33 cellular contexts compared by ENCODE assay signal in the genomic region with DNA sequence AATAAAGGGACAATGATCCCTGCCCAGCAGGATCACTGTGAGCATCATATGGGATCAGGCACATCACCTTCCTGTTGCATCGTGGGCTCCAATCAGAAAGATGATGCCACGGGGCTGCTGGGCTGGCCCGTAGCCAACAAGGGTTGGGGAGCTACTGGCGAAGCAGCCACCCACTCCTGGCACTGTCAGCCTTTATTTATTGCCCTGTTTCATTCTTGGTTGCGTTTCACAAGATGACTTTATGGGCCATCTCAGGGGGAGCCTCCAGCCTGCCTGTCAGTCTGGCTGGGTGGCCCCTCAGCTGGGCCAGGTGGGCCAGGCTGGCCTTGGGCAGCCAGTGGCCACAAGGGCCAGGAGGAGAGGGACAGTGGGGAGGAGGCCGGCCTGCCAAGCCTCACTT. TPM values are rescaled to one million over a fixed set of nuclear protein-coding genes. Genes with fewer than 3 reads are reported as not detected.
A peak's percentile ranks its signal among the peaks of the same experiment; 100 is the strongest.
DNase-seq lines count a peak whose midpoint lies in the region; ATAC-seq and TF ChIP-seq lines count a peak whose summit lies in the region.
"Had no signal": no experiment of that assay in that cellular context is flagged by ENCODE, and none has a peak within 500 bp of the region (broad histone marks: within the 10 kb centered on the region; RNA-seq: fewer than 3 reads in every experiment).

No MANE protein-coding gene starts in this region.

- H3K36me3 Mint-ChIP-seq in activated CD4-positive, alpha-beta T cell treated with anti-CD3 and anti-CD28 coated beads for 36 hours (ENCODE audit: low read depth), result no peaks in the 10 kb centered on the region
- no peaks in the 10 kb centered on the region for H3K36me3 Mint-ChIP-seq in T-helper 2 cell treated with Interferon-gamma antibody and Interleukin-4, amounts not matched to agents 5 μg/mL and 100 μg/mL, for 36 hours (ENCODE audit: low read depth)
- H3K36me3 Mint-ChIP-seq: neural progenitor cell had no signal

- peak overlapping the region; percentile 91 for H3K4me2 ChIP-seq in OCI-LY3 (ENCODE audit: low read length)
- H3K4me2 ChIP-seq: smooth muscle cell had no signal

- TF ChIP-seq CTCF in HEK293 (tag by site-specific recombination; IDR thresholded peaks at IDR 0.05), result no peak
- no peak for TF ChIP-seq CTCF in OCI-LY3 (IDR thresholded peaks at IDR 0.05; ENCODE audit: low read depth, low read length)

- intact Hi-C loops in activated CD4-positive, alpha-beta T cell treated with anti-CD3 and anti-CD28 coated beads for 36 hours (cut with DNase I, micrococcal nuclease), result no loop called here

- H3K9me3 ChIP-seq in HEK293 (ENCODE audit: control insufficient read depth, insufficient read depth, low read depth, low read length) (no peaks in the 10 kb centered on the region), OCI-LY3 (ENCODE audit: insufficient read depth, low read length) (no peaks in the 10 kb centered on the region)
- H3K9me3 ChIP-seq: BE2C, gastroesophageal sphincter, right atrium auricular region, upper lobe of right lung had no signal

- no peaks in the 10 kb centered on the region for H4K20me1 ChIP-seq in OCI-LY3 (ENCODE audit: insufficient read depth, low read length)

- H3K4me1 Mint-ChIP-seq in activated CD4-positive, alpha-beta T cell treated with anti-CD3 and anti-CD28 coated beads for 36 hours, result peaks cover 19% of the 10 kb centered on the region
- H3K4me1 Mint-ChIP-seq in T-helper 2 cell treated with Interferon-gamma antibody and Interleukin-4, amounts not matched to agents 5 μg/mL and 100 μg/mL, for 36 hours (ENCODE audit: low read depth), result peaks cover 5% of the 10 kb centered on the region

- peaks cover 14% of the 10 kb centered on the region for H3K27me3 Mint-ChIP-seq in activated CD4-positive, alpha-beta T cell treated with anti-CD3 and anti-CD28 coated beads for 36 hours
- peaks cover 26% of the 10 kb centered on the region for H3K27me3 Mint-ChIP-seq in T-helper 2 cell treated with Interferon-gamma antibody and Interleukin-4, amounts not matched to agents 5 μg/mL and 100 μg/mL, for 36 hours (ENCODE audit: low read depth)

- peak overlapping the region; percentile 89 for H3K9ac ChIP-seq in OCI-LY3 (ENCODE audit: low read length)
- H3K9ac ChIP-seq: neural progenitor cell had no signal

- H3K79me2 ChIP-seq in OCI-LY3 (ENCODE audit: low read length), result peaks cover 14% of the 10 kb centered on the region; the same call in 1 of the 2 replicates

- H3K4me1 ChIP-seq in HEK293 (ENCODE audit: control insufficient read depth, insufficient read depth, low read length) (0 out of 2 replicates have a peak, but pooled peaks cover 3% of the 10 kb centered on the region), OCI-LY3 (ENCODE audit: low read length) (peaks cover 66% of the 10 kb centered on the region)

- POLR2A ChIA-PET in activated CD4-positive, alpha-beta T cell treated with anti-CD3 and anti-CD28 coated beads for 36 hours (lab: Charles Lee), result no interaction called here
- POLR2A ChIA-PET in HEK293 (lab: Yijun Ruan, JAX), result no interaction called here

- H3K4me3 ChIP-seq in HEK293 (ENCODE audit: low read depth, low read length) (no peak overlapping the region), OCI-LY3 (ENCODE audit: low read length) (peak overlapping the region; percentile 62; the same call in 1 of the 2 replicates)
- H3K4me3 ChIP-seq: gastroesophageal sphincter, neural progenitor cell, right atrium auricular region, smooth muscle cell, upper lobe of right lung had no signal

- no peak overlapping the region for H3K4me3 Mint-ChIP-seq in activated CD4-positive, alpha-beta T cell treated with anti-CD3 and anti-CD28 coated beads for 36 hours
- H3K4me3 Mint-ChIP-seq in T-helper 2 cell treated with Interferon-gamma antibody and Interleukin-4, amounts not matched to agents 5 μg/mL and 100 μg/mL, for 36 hours, result no peak overlapping the region
- H3K4me3 Mint-ChIP-seq: neural progenitor cell had no signal

- H3K27ac Mint-ChIP-seq in activated CD4-positive, alpha-beta T cell treated with anti-CD3 and anti-CD28 coated beads for 36 hours, result no peak overlapping the region
- no peak overlapping the region for H3K27ac Mint-ChIP-seq in T-helper 2 cell treated with Interferon-gamma antibody and Interleukin-4, amounts not matched to agents 5 μg/mL and 100 μg/mL, for 36 hours

- no peak for ATAC-seq in activated CD4-positive, alpha-beta T cell treated with anti-CD3 and anti-CD28 coated beads for 36 hours
- ATAC-seq: gastroesophageal sphincter, HCT116, left lobe of liver, Panc1, upper lobe of right lung had no signal

- no peaks in the 10 kb centered on the region for H3K36me3 ChIP-seq in HEK293 (ENCODE audit: control insufficient read depth in 2 of 2, insufficient read depth in 1 of 2, low read length in 2 of 2)
- no peaks in the 10 kb centered on the region for H3K36me3 ChIP-seq in OCI-LY3 (replicated peaks; ENCODE audit: low read depth, low read length)
- H3K36me3 ChIP-seq: BE2C, gastroesophageal sphincter, neural progenitor cell, right atrium auricular region, upper lobe of right lung, WERI-Rb-1 had no signal

- no peaks in the 10 kb centered on the region for H3K9me3 Mint-ChIP-seq in activated CD4-positive, alpha-beta T cell treated with anti-CD3 and anti-CD28 coated beads for 36 hours (ENCODE audit: low read depth)
- no peaks in the 10 kb centered on the region for H3K9me3 Mint-ChIP-seq in T-helper 2 cell treated with Interferon-gamma antibody and Interleukin-4, amounts not matched to agents 5 μg/mL and 100 μg/mL, for 36 hours
- H3K9me3 Mint-ChIP-seq: neural progenitor cell had no signal

- CTCF ChIA-PET in activated CD4-positive, alpha-beta T cell treated with anti-CD3 and anti-CD28 coated beads for 36 hours (lab: Charles Lee), result no interaction called here
- CTCF ChIA-PET in HEK293 (lab: Yijun Ruan, JAX), result no interaction called here

- H3K27ac ChIP-seq in HEK293 (ENCODE audit: extremely low read depth, low read depth, low read length), result no peak overlapping the region
- peak overlapping the region; percentile 94 for H3K27ac ChIP-seq in OCI-LY3 (ENCODE audit: low read length)
- H3K27ac ChIP-seq: gastroesophageal sphincter, right atrium auricular region, upper lobe of right lung had no signal

- DNase-seq in activated CD4-positive, alpha-beta T cell treated with anti-CD3 and anti-CD28 coated beads for 36 hours, result peak; percentile 66
- DNase-seq in activated CD4-positive, alpha-beta T cell treated with anti-CD3 and anti-CD28 coated beads, Interleukin-2, amount 50 U/mL, for 1 hour, result no peak
- DNase-seq in COLO668 (lab: John Stamatoyannopoulos, UW; ENCODE audit: unreplicated experiment), result peak; percentile 54
- no peak for DNase-seq in DMS79 treated with DMSO at 0.1 percent for 48 hours (lab: John Stamatoyannopoulos, UW)
- no peak for DNase-seq in NCI-H1092 treated with DMSO at 0.1 percent for 48 hours (lab: John Stamatoyannopoulos, UW)
- DNase-seq in T-helper 2 cell treated with Interferon-gamma antibody and Interleukin-4, amounts not matched to agents 5 μg/mL and 100 μg/mL, for 36 hours (ENCODE audit: low spot score), result no peak
- DNase-seq: ACHN; activated CD4-positive, alpha-beta T cell treated with anti-CD3 and anti-CD28 coated beads, Interleukin-2, amount 50 U/mL, for 4 hours; activated gamma-delta T cell; cerebellar nuclear complex; DMS79; GF-D8; hypothalamus; KG1; mesendoderm; NCI-H187 treated with DMSO at 0.1 percent for 48 hours; SIG-M5; stimulated activated CD4-positive, alpha-beta T cell treated with anti-CD3 and anti-CD28 coated beads, Interleukin-2, amount 100 ng/mL, for 24 hours; T-helper 9 cell; upper lobe of right lung; WERI-Rb-1 had no signal

- no peaks in the 10 kb centered on the region for H3K27me3 ChIP-seq in OCI-LY3 (ENCODE audit: low read depth, low read length)
- H3K27me3 ChIP-seq: BE2C, neural progenitor cell, right atrium auricular region had no signal

- peak overlapping the region; percentile 9; the same call in 1 of the 2 replicates for H2AFZ ChIP-seq in OCI-LY3 (ENCODE audit: low read depth, low read length)
- H2AFZ ChIP-seq: neural progenitor cell had no signal

TF ChIP-seq in HEK293, 187 proteins besides CTCF, POLR2A, EP300 and RAD21 (continues in another document):
- TF ChIP-seq HOXC10 (CRISPR knock-in tag; IDR thresholded peaks at IDR 0.05) (no peak), OSR2 (tag by site-specific recombination; IDR thresholded peaks at IDR 0.05) (peak; percentile 91), KLF16 (tag by site-specific recombination; IDR thresholded peaks at IDR 0.05) (no peak), ZBTB8A (tag by site-specific recombination; IDR thresholded peaks at IDR 0.05) (peak; percentile 33; the same call in 1 of the 2 replicates), ZSCAN23 (tag by site-specific recombination; IDR thresholded peaks at IDR 0.05) (no peak), GLIS1 (tag by site-specific recombination; IDR thresholded peaks at IDR 0.05) (peak; percentile 39), EGR2 (tag by site-specific recombination; IDR thresholded peaks at IDR 0.05; ENCODE audit: low read depth) (peak; percentile 56), SCRT2 (tag by site-specific recombination; IDR thresholded peaks at IDR 0.05) (peak; percentile 37; the same call in 1 of the 2 replicates), ZIC2 (tag by site-specific recombination; IDR thresholded peaks at IDR 0.05) (peak; percentile 33; the same call in 1 of the 2 replicates), ZFHX2 (tag by site-specific recombination; conservative IDR thresholded peaks at IDR 0.05) (peak; percentile 77), ZNF335 (tag by site-specific recombination; conservative IDR thresholded peaks at IDR 0.05) (0 out of 2 replicates have a peak, but pooled peaks have one; percentile 16), GLIS2 (tag by site-specific recombination; IDR thresholded peaks at IDR 0.05) (peak; percentile 27; the same call in 1 of the 2 replicates), ZNF398 (tag by site-specific recombination; IDR thresholded peaks at IDR 0.05) (0 out of 2 replicates have a peak, but pooled peaks have one; percentile 10)

RNA-seq across cellular contexts. Expression of gene VSTM2L, which starts 17.3 kb away (rescaled TPM):
- not detected for total RNA-seq in activated CD4-positive, alpha-beta T cell treated with anti-CD3 and anti-CD28 coated beads for 36 hours
- total RNA-seq: dermis microvascular lymphatic vessel endothelial cell, NCI-H460 had no signal

Comparison
In these comparisons a context has a peak if more than half of its experiments do, and no peak if none do; other contexts are left out.
1. DNase-seq: peak in activated CD4-positive, alpha-beta T cell treated with anti-CD3 and anti-CD28 coated beads for 36 hours (single experiment) and COLO668 (single experiment); none in activated CD4-positive, alpha-beta T cell treated with anti-CD3 and anti-CD28 coated beads, Interleukin-2, amount 50 U/mL, for 1 hour (single experiment), DMS79 treated with DMSO at 0.1 percent for 48 hours (single experiment), NCI-H1092 treated with DMSO at 0.1 percent for 48 hours (single experiment) and T-helper 2 cell treated with Interferon-gamma antibody and Interleukin-4, amounts not matched to agents 5 μg/mL and 100 μg/mL, for 36 hours (single experiment).